8 cellular contexts compared by ENCODE assay signal in the genomic region with DNA sequence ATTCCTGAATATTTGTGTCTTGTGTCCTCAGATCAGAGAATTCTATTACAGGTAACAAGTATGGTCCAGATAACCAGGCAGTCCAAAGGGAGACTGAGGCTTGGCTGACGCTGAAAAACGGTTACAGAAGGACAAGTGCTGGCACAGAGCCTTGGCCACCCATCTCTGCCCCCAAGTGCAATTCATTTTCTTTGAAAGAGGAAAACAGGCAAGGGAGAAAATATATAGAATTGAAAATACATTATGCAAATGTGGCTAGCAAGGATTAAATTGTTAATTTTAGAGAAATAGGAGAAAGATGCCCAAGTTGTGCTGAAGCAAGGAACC. TPM values are rescaled to one million over a fixed set of nuclear protein-coding genes. Genes with fewer than 3 reads are reported as not detected.
DNase-seq lines count a peak whose midpoint lies in the region; ATAC-seq and TF ChIP-seq lines count a peak whose summit lies in the region.

No MANE protein-coding gene starts in this region.

- H3K27me3 ChIP-seq in BLaER1 treated with 17β-estradiol and CSF1 and Interleukin-3, amounts not matched to agents 10 nM and 100 nM, result peaks cover 0 to 36% (median 31%) of the 10 kb centered on the region in 11 experiments; a peak in 20 of 22 replicates
- H3K27me3 ChIP-seq in OCI-LY3 (ENCODE audit: low read depth, low read length) (peaks cover 35% of the 10 kb centered on the region), endocrine pancreas (ENCODE audit: control insufficient read depth, insufficient read depth, low read length) (no peaks in the 10 kb centered on the region), neutrophil (no peaks in the 10 kb centered on the region), foreskin keratinocyte (peaks cover 25% of the 10 kb centered on the region)

- peak overlapping the region; percentile 73 to 88 (median 83); a peak in 17 of 22 replicates for H3K9ac ChIP-seq in BLaER1 treated with 17β-estradiol and CSF1 and Interleukin-3, amounts not matched to agents 10 nM and 100 nM
- H3K9ac ChIP-seq in OCI-LY3 (ENCODE audit: low read length) (no peak overlapping the region), endocrine pancreas (ENCODE audit: control insufficient read depth, insufficient read depth, low read length) (peak overlapping the region; percentile 47)

- no peak overlapping the region for H2AFZ ChIP-seq in OCI-LY3 (ENCODE audit: low read depth, low read length)

- TF ChIP-seq CTCF in OCI-LY3 (IDR thresholded peaks at IDR 0.05; ENCODE audit: low read depth, low read length) (no peak), neutrophil (IDR thresholded peaks at IDR 0.05) (no peak), foreskin keratinocyte (conservative IDR thresholded peaks at IDR 0.05) (no peak)

- H3K27ac ChIP-seq in BLaER1 treated with 17β-estradiol and CSF1 and Interleukin-3, amounts not matched to agents 10 nM and 100 nM, result peak overlapping the region in 10 of 11 experiments; percentile 60 to 85 (median 73); a peak in 18 of 22 replicates
- no peak overlapping the region for H3K27ac ChIP-seq in OCI-LY3 (ENCODE audit: low read length)
- peak overlapping the region; percentile 82 for H3K27ac ChIP-seq in neutrophil
- H3K27ac ChIP-seq in foreskin keratinocyte, result no peak overlapping the region

- peak overlapping the region; percentile 87 to 99 (median 97) for H3K4me2 ChIP-seq in BLaER1 treated with 17β-estradiol and CSF1 and Interleukin-3, amounts not matched to agents 10 nM and 100 nM
- peak overlapping the region; percentile 73 for H3K4me2 ChIP-seq in OCI-LY3 (ENCODE audit: low read length)

- H3K79me2 ChIP-seq in OCI-LY3 (ENCODE audit: low read length), result no peaks in the 10 kb centered on the region

- H3K4me3 ChIP-seq in BLaER1 treated with 17β-estradiol and CSF1 and Interleukin-3, amounts not matched to agents 10 nM and 100 nM, result peak overlapping the region; percentile 75 to 93 (median 86); a peak in 19 of 20 replicates
- H3K4me3 ChIP-seq in OCI-LY3 (ENCODE audit: low read length) (peak overlapping the region; percentile 66; the same call in 1 of the 2 replicates), endocrine pancreas (ENCODE audit: control insufficient read depth, insufficient read depth, low read length) (peak overlapping the region; percentile 61), neutrophil (ENCODE audit: low read depth in 1 of 2, low read length in 1 of 2) (peak overlapping the region; percentile 75)

- peaks cover 4 to 17% (median 15%) of the 10 kb centered on the region in 11 experiments; a peak in 21 of 22 replicates for H3K36me3 ChIP-seq in BLaER1 treated with 17β-estradiol and CSF1 and Interleukin-3, amounts not matched to agents 10 nM and 100 nM
- H3K36me3 ChIP-seq in OCI-LY3 (replicated peaks; ENCODE audit: low read depth, low read length) (no peaks in the 10 kb centered on the region), endocrine pancreas (ENCODE audit: control insufficient read depth, insufficient read depth, low read length) (no peaks in the 10 kb centered on the region), neutrophil (peaks cover 8% of the 10 kb centered on the region)

- peaks cover 46 to 72% (median 64%) of the 10 kb centered on the region in 10 experiments for H3K4me1 ChIP-seq in BLaER1 treated with 17β-estradiol and CSF1 and Interleukin-3, amounts not matched to agents 10 nM and 100 nM
- H3K4me1 ChIP-seq in OCI-LY3 (ENCODE audit: low read length) (peaks cover 27% of the 10 kb centered on the region), endocrine pancreas (ENCODE audit: control insufficient read depth, insufficient read depth, low read length) (peaks cover 26% of the 10 kb centered on the region), neutrophil (ENCODE audit: control insufficient read depth in 1 of 2, insufficient read depth in 1 of 2, low read depth in 1 of 2, low read length in 1 of 2) (peaks cover 64 to 66% of the 10 kb centered on the region in 2 experiments), foreskin keratinocyte (peaks cover 12% of the 10 kb centered on the region)

- ATAC-seq in GM21390 (IDR thresholded peaks at IDR 0.05; ENCODE audit: unreplicated experiment), result no peak
- ATAC-seq in foreskin keratinocyte, result no peak

- no peaks in the 10 kb centered on the region for H3K9me3 ChIP-seq in BLaER1 treated with 17β-estradiol and CSF1 and Interleukin-3, amounts not matched to agents 10 nM and 100 nM (replicated peaks in 1 of 11)
- no peaks in the 10 kb centered on the region for H3K9me3 ChIP-seq in OCI-LY3 (ENCODE audit: insufficient read depth, low read length)
- H3K9me3 ChIP-seq in endocrine pancreas (ENCODE audit: control insufficient read depth, low read length), result no peaks in the 10 kb centered on the region
- no peaks in the 10 kb centered on the region for H3K9me3 ChIP-seq in neutrophil

- peaks cover 0 to 7% (median 0%) of the 10 kb centered on the region in 11 experiments; a peak in 3 of 22 replicates for H4K20me1 ChIP-seq in BLaER1 treated with 17β-estradiol and CSF1 and Interleukin-3, amounts not matched to agents 10 nM and 100 nM
- H4K20me1 ChIP-seq in OCI-LY3 (ENCODE audit: insufficient read depth, low read length), result peaks cover 5% of the 10 kb centered on the region; the same call in 1 of the 2 replicates

- no peak for DNase-seq in DMS114 treated with DMSO at 0.1 percent for 48 hours (lab: John Stamatoyannopoulos, UW; ENCODE audit: unreplicated experiment)
- DNase-seq in dermis blood vessel endothelial cell, result no peak
- DNase-seq in foreskin keratinocyte, result no peak

RNA-seq across cellular contexts. Expression of gene SORT1, which starts 1.2 kb away (rescaled TPM):
- total RNA-seq in dermis blood vessel endothelial cell, result 16.7 and 17.4 TPM in 2 replicates
- 0.61 and 0.88 TPM in 2 replicates for total RNA-seq in foreskin keratinocyte
- 0.26 and 0.32 TPM in 2 replicates for polyA plus RNA-seq in foreskin keratinocyte

RNA-seq across cellular contexts. Expression of gene PSMA5, which starts 29.8 kb away (rescaled TPM):
- total RNA-seq in dermis blood vessel endothelial cell (45.3 and 55.1 TPM in 2 replicates), foreskin keratinocyte (101 and 108 TPM in 2 replicates)
- 130 and 138 TPM in 2 replicates for polyA plus RNA-seq in foreskin keratinocyte

Comparison
In these comparisons a context has a peak if more than half of its experiments do, and no peak if none do; other contexts are left out.
1. H3K27ac ChIP-seq: peak in BLaER1 treated with 17β-estradiol and CSF1 and Interleukin-3, amounts not matched to agents 10 nM and 100 nM (10 of 11) and neutrophil (single experiment); none in OCI-LY3 (single experiment) and foreskin keratinocyte (single experiment).
2. Peak in every context shown above with its lines, with median percentiles within 50 percentile points of each other: H3K4me3 ChIP-seq.